Comparison of ENCODE assay signal across 12 cellular contexts in the genomic region with DNA sequence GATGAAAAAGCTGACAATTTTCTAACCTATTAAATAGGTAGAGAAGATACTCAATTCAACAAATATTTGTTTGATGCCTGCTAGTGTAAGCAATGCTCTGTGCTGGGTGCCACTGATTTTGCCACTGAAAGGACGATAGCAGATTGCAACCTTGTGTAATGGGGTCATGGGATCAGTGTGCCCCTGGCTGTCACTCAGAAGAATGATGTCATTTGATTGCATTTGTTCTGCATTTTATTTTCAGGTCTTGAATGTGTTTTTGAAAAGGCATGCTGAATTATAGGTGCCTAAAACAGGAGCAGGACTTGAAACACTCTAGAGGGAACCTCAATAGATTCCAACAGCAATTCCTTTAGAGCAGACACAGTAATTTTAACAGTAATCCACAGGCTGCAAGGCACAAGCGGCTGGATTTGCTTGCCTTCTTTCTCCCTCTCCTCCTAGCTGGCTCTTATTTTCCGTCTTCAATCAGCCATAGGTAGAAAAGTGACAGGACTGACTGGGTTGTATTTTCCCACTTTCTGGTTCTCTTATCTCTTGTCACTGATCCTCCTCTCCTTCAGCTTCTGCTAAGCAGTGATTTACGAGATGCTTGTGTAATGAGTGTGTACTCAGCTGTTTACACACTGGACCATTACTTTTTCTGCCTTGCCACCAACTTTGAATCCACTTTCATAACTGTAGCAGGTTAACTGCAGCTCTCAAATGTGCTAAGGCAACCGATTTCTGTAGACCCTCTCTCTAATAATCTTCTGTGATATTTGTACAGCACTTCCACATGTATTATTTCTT. TPM values are rescaled to one million over a fixed set of nuclear protein-coding genes. Genes with fewer than 3 reads are reported as not detected.
DNase-seq lines count a peak whose midpoint lies in the region; ATAC-seq and TF ChIP-seq lines count a peak whose summit lies in the region.
"Had no signal": no experiment of that assay in that cellular context is flagged by ENCODE, and none has a peak within 500 bp of the region (broad histone marks: within the 10 kb centered on the region; RNA-seq: fewer than 3 reads in every experiment).

No MANE protein-coding gene starts in this region.

- TF ChIP-seq POLR2A in erythroblast (IDR thresholded peaks at IDR 0.05; ENCODE audit: low read length): no peak
- no peak for TF ChIP-seq POLR2A in testis (IDR thresholded peaks at IDR 0.05)

- H3K36me3 ChIP-seq in testis (ENCODE audit: low read depth, missing control alignments): no peaks in the 10 kb centered on the region

- H3K4me3 ChIP-seq in testis: no peak overlapping the region

- no peaks in the 10 kb centered on the region for H3K9me3 Mint-ChIP-seq in activated naive CD8-positive, alpha-beta T cell (ENCODE audit: low read depth)
- no peaks in the 10 kb centered on the region for H3K9me3 Mint-ChIP-seq in activated naive CD8-positive, alpha-beta T cell treated with anti-CD3 and anti-CD28 coated beads, Interleukin-2, amount 50 U/mL, for 24 hours
- H3K9me3 Mint-ChIP-seq: stimulated activated naive CD8-positive, alpha-beta T cell treated with anti-CD3 and anti-CD28 coated beads, Interleukin-15, Interleukin-2, amounts not matched to agents 100 ng/mL and 50 ng/mL, for 24 hours had no signal

- no peak for TF ChIP-seq CTCF in testis (IDR thresholded peaks at IDR 0.05)

- H3K27ac ChIP-seq in testis: no peak overlapping the region

- H3K4me3 Mint-ChIP-seq in activated naive CD8-positive, alpha-beta T cell: peak overlapping the region; percentile 35
- H3K4me3 Mint-ChIP-seq in activated naive CD8-positive, alpha-beta T cell treated with anti-CD3 and anti-CD28 coated beads, Interleukin-2, amount 50 U/mL, for 24 hours: no peak overlapping the region
- H3K4me3 Mint-ChIP-seq: stimulated activated naive CD8-positive, alpha-beta T cell treated with anti-CD3 and anti-CD28 coated beads, Interleukin-15, Interleukin-2, amounts not matched to agents 100 ng/mL and 50 ng/mL, for 24 hours had no signal

- H3K36me3 Mint-ChIP-seq in activated naive CD8-positive, alpha-beta T cell: no peaks in the 10 kb centered on the region
- peaks cover 3% of the 10 kb centered on the region for H3K36me3 Mint-ChIP-seq in activated naive CD8-positive, alpha-beta T cell treated with anti-CD3 and anti-CD28 coated beads, Interleukin-2, amount 50 U/mL, for 24 hours (ENCODE audit: low read depth)

- peaks cover 32% of the 10 kb centered on the region for H3K4me1 Mint-ChIP-seq in activated naive CD8-positive, alpha-beta T cell (ENCODE audit: low read depth)
- H3K4me1 Mint-ChIP-seq in activated naive CD8-positive, alpha-beta T cell treated with anti-CD3 and anti-CD28 coated beads, Interleukin-2, amount 50 U/mL, for 24 hours: peaks cover 32% of the 10 kb centered on the region

- no peak for DNase-seq in activated naive CD8-positive, alpha-beta T cell treated with anti-CD3 and anti-CD28 coated beads, Interleukin-2, amount 50 U/mL, for 24 hours
- DNase-seq in NCI-H187 treated with DMSO at 0.1 percent for 48 hours (lab: John Stamatoyannopoulos, UW): peak; percentile 87
- DNase-seq in erythroblast (lab: John Stamatoyannopoulos, UW): peak; percentile 25 to 38
- peak; percentile 66 for DNase-seq in testis
- no peak for DNase-seq in H4 (ENCODE audit: low spot score)
- no peak for DNase-seq in HT-29 (ENCODE audit: low spot score)
- DNase-seq: aorta, left cardiac atrium, NCI-H1436 treated with DMSO at 0.1 percent for 48 hours had no signal

- H3K27me3 ChIP-seq in testis: no peaks in the 10 kb centered on the region

- intact Hi-C loops in testis (cut with DNase I; ENCODE audit: low total_unique reads): no loop called here

- no peak for ATAC-seq in activated naive CD8-positive, alpha-beta T cell treated with anti-CD3 and anti-CD28 coated beads, Interleukin-2, amount 50 U/mL, for 24 hours
- no peak for ATAC-seq in HG02588 (IDR thresholded peaks at IDR 0.05; ENCODE audit: unreplicated experiment)
- ATAC-seq: left cardiac atrium had no signal

- WGBS in testis, 2 donors: 53 to 59% methylated on average over 5 of the region's 5 CpGs

- H3K27ac Mint-ChIP-seq in activated naive CD8-positive, alpha-beta T cell: peak overlapping the region; percentile 51
- no peak overlapping the region for H3K27ac Mint-ChIP-seq in activated naive CD8-positive, alpha-beta T cell treated with anti-CD3 and anti-CD28 coated beads, Interleukin-2, amount 50 U/mL, for 24 hours
- H3K27ac Mint-ChIP-seq: stimulated activated naive CD8-positive, alpha-beta T cell treated with anti-CD3 and anti-CD28 coated beads, Interleukin-15, Interleukin-2, amounts not matched to agents 100 ng/mL and 50 ng/mL, for 24 hours had no signal

- no peaks in the 10 kb centered on the region for H3K27me3 Mint-ChIP-seq in activated naive CD8-positive, alpha-beta T cell
- H3K27me3 Mint-ChIP-seq in activated naive CD8-positive, alpha-beta T cell treated with anti-CD3 and anti-CD28 coated beads, Interleukin-2, amount 50 U/mL, for 24 hours: peaks cover 6% of the 10 kb centered on the region

- no peaks in the 10 kb centered on the region for H3K9me3 ChIP-seq in testis

- peaks cover 3% of the 10 kb centered on the region for H3K4me1 ChIP-seq in testis

RNA-seq across cellular contexts. Expression of gene PLXNC1, which starts 4.1 kb away (rescaled TPM):
- 100 to 1,000 TPM in 1 of 2 donors, 10 to 100 TPM in 1; 96.5 to 201 TPM for total RNA-seq in testis
- 36.5 TPM for polyA plus RNA-seq in testis (ENCODE audit: insufficient read depth, low read depth, low replicate concordance)
- 1.6 and 1.9 TPM in 2 replicates for total RNA-seq in H4 (2014; rRNA removed; shearing (Covaris generic))
- total RNA-seq in HT-29 (2014; rRNA removed; shearing (Covaris generic)): 0.05 TPM in 1 of 2 replicates, not detected in the other

Comparison
In these comparisons a context has a peak if more than half of its experiments do, and no peak if none do; other contexts are left out.
1. DNase-seq: peak in NCI-H187 treated with DMSO at 0.1 percent for 48 hours (single experiment), erythroblast (2 of 2) and testis (single experiment); none in activated naive CD8-positive, alpha-beta T cell treated with anti-CD3 and anti-CD28 coated beads, Interleukin-2, amount 50 U/mL, for 24 hours (single experiment), H4 (single experiment) and HT-29 (single experiment).
2. RNA of gene PLXNC1, which starts 4.1 kb away (total RNA-seq): 96.5 to 201 TPM in testis; 1.6 to 1.9 TPM in H4 and 0.05 TPM in HT-29; every median in the first group is over 10 times any median in the second.